In genomic region chr14:102527255-102528232, GRCh38 we compare ENCODE assay signal across 13 cellular contexts. TPM values are rescaled to one million over a fixed set of nuclear protein-coding genes. Genes with fewer than 3 reads are reported as not detected.
DNase-seq lines count a peak whose midpoint lies in the region; ATAC-seq and TF ChIP-seq lines count a peak whose summit lies in the region.
"Had no signal": no experiment of that assay in that cellular context is flagged by ENCODE, and none has a peak within 500 bp of the region (broad histone marks: within the 10 kb centered on the region; RNA-seq: fewer than 3 reads in every experiment).

No MANE protein-coding gene starts in this region.

- H3K27ac ChIP-seq in RWPE2 (ENCODE audit: poor library complexity, severe bottlenecking) = peak overlapping the region; percentile 90
- no peak overlapping the region for H3K27ac ChIP-seq in hepatocyte
- peak overlapping the region; percentile 59 for H3K27ac ChIP-seq in vagina
- H3K27ac ChIP-seq: tibial artery had no signal

- no peak for TF ChIP-seq POLR2A in vagina (IDR thresholded peaks at IDR 0.05)

- WGBS in hepatocyte (ENCODE audit: low lambda C conversion rate, missing lambda C conversion rate) = 94% methylated on average over 16 of the region's 16 CpGs

- peak; percentile 14 for ATAC-seq in stimulated activated naive CD8-positive, alpha-beta T cell treated with anti-CD3 and anti-CD28 coated beads, Interleukin-15, Interleukin-2, amounts not matched to agents 100 U/mL and 50 U/mL, for 24 hours
- ATAC-seq in stimulated activated naive CD8-positive, alpha-beta T cell treated with anti-CD3 and anti-CD28 coated beads, Interleukin-15, amount 100 ng/mL, for 72 hours = no peak
- ATAC-seq in RWPE2 (ENCODE audit: low read depth) (peak; percentile 62), HG02840 (IDR thresholded peaks at IDR 0.05; ENCODE audit: low FRiP score, unreplicated experiment) (no peak)
- ATAC-seq: heart left ventricle had no signal

- H3K4me1 Mint-ChIP-seq in stimulated activated naive CD8-positive, alpha-beta T cell treated with anti-CD3 and anti-CD28 coated beads, Interleukin-15, amount 100 ng/mL, for 72 hours = peaks cover 31% of the 10 kb centered on the region
- H3K4me1 Mint-ChIP-seq in Caco-2 (ENCODE audit: low read depth, unreplicated experiment) = peaks cover 16% of the 10 kb centered on the region

- H3K9me2 ChIP-seq in hepatocyte (replicated peaks; ENCODE audit: insufficient read depth) = no peaks in the 10 kb centered on the region

- no peak overlapping the region for H3K4me2 ChIP-seq in hepatocyte

- peaks cover 7% of the 10 kb centered on the region for H3K36me3 Mint-ChIP-seq in Caco-2 (ENCODE audit: insufficient read depth, unreplicated experiment)

- intact Hi-C loops in vagina (cut with DNase I) (no loop called here), Caco-2 (cut with micrococcal nuclease; ENCODE audit: unreplicated experiment) (loop anchor here (10.0 kb wide), 1 partner anchor 397 kb away; the partner anchor contains the start of gene AMN)

- POLR2A ChIA-PET in Caco-2 (lab: Charles Lee) = no interaction called here

- no peaks in the 10 kb centered on the region for H4K20me1 ChIP-seq in hepatocyte (ENCODE audit: insufficient read depth, poor library complexity, severe bottlenecking)

- H2AFZ ChIP-seq in hepatocyte = no peak overlapping the region

- BruUV-seq in Caco-2 (replicated peaks; lab: Mats Ljungman, UMichigan) = no TSS peak

- peaks cover 34% of the 10 kb centered on the region for H3K4me1 ChIP-seq in RWPE2 (ENCODE audit: insufficient read depth, poor library complexity, severe bottlenecking)
- H3K4me1 ChIP-seq in hepatocyte (ENCODE audit: insufficient read depth) = peaks cover 14% of the 10 kb centered on the region
- H3K4me1 ChIP-seq in vagina = peaks cover 24% of the 10 kb centered on the region
- peaks cover 11% of the 10 kb centered on the region; the same call in 1 of the 2 replicates for H3K4me1 ChIP-seq in Caco-2

- H3K9me3 ChIP-seq in RWPE2 (ENCODE audit: severe bottlenecking) (no peaks in the 10 kb centered on the region), hepatocyte (ENCODE audit: low read depth) (no peaks in the 10 kb centered on the region), vagina (no peaks in the 10 kb centered on the region), Caco-2 (no peaks in the 10 kb centered on the region)
- H3K9me3 ChIP-seq: heart left ventricle, tibial artery had no signal

- H3K27ac Mint-ChIP-seq in stimulated activated naive CD8-positive, alpha-beta T cell treated with anti-CD3 and anti-CD28 coated beads, Interleukin-15, amount 100 ng/mL, for 72 hours = no peak overlapping the region
- no peak overlapping the region for H3K27ac Mint-ChIP-seq in Caco-2 (ENCODE audit: unreplicated experiment)

- H3K4me3 ChIP-seq in RWPE2 (ENCODE audit: severe bottlenecking) (no peak overlapping the region), hepatocyte (no peak overlapping the region), vagina (no peak overlapping the region), Caco-2 (ENCODE audit: low read depth, low read length) (no peak overlapping the region)
- H3K4me3 ChIP-seq: heart left ventricle, lung, tibial artery had no signal

- CTCF ChIA-PET in Caco-2 (lab: Charles Lee) = no interaction called here

- H3K9me3 Mint-ChIP-seq in stimulated activated naive CD8-positive, alpha-beta T cell treated with anti-CD3 and anti-CD28 coated beads, Interleukin-15, amount 100 ng/mL, for 72 hours = no peaks in the 10 kb centered on the region
- no peaks in the 10 kb centered on the region for H3K9me3 Mint-ChIP-seq in Caco-2 (ENCODE audit: unreplicated experiment)

- DNase-seq in stimulated activated naive CD8-positive, alpha-beta T cell treated with anti-CD3 and anti-CD28 coated beads, Interleukin-15, Interleukin-2, amounts not matched to agents 100 U/mL and 50 U/mL, for 24 hours = no peak
- DNase-seq in stimulated activated naive CD8-positive, alpha-beta T cell treated with anti-CD3 and anti-CD28 coated beads, Interleukin-15, amount 100 ng/mL, for 72 hours = no peak
- no peak for DNase-seq in RWPE2 (ENCODE audit: low spot score)
- peak; percentile 37 for DNase-seq in hepatocyte (ENCODE audit: low spot score)
- no peak for DNase-seq in vagina (ENCODE audit: extremely low spot score in 2 of 2)
- DNase-seq in NCI-H1436 treated with DMSO at 0.1 percent for 48 hours (lab: John Stamatoyannopoulos, UW) = no peak
- DNase-seq in Caco-2 = no peak
- DNase-seq: NCI-H446 treated with DMSO at 0.1 percent for 48 hours, tibial artery had no signal

- no peaks in the 10 kb centered on the region for H3K36me3 ChIP-seq in RWPE2 (ENCODE audit: low read depth)
- no peaks in the 10 kb centered on the region for H3K36me3 ChIP-seq in hepatocyte (replicated peaks; ENCODE audit: insufficient read depth, low read depth)
- no peaks in the 10 kb centered on the region for H3K36me3 ChIP-seq in vagina
- no peaks in the 10 kb centered on the region for H3K36me3 ChIP-seq in Caco-2 (ENCODE audit: control insufficient read depth, insufficient read depth, low read length)
- H3K36me3 ChIP-seq: heart left ventricle, tibial artery had no signal

- H3K27me3 ChIP-seq in RWPE2 (ENCODE audit: insufficient read depth, poor library complexity, severe bottlenecking) (no peaks in the 10 kb centered on the region), hepatocyte (no peaks in the 10 kb centered on the region), vagina (no peaks in the 10 kb centered on the region), Caco-2 (replicated peaks; ENCODE audit: control insufficient read depth, insufficient read depth, low read length) (no peaks in the 10 kb centered on the region)
- H3K27me3 ChIP-seq: heart left ventricle, tibial artery had no signal

- H3K27me3 Mint-ChIP-seq in stimulated activated naive CD8-positive, alpha-beta T cell treated with anti-CD3 and anti-CD28 coated beads, Interleukin-15, amount 100 ng/mL, for 72 hours = no peaks in the 10 kb centered on the region
- H3K27me3 Mint-ChIP-seq in Caco-2 (ENCODE audit: insufficient read depth, unreplicated experiment) = no peaks in the 10 kb centered on the region
- H3K27me3 Mint-ChIP-seq: B cell had no signal

- TF ChIP-seq CTCF in RWPE2 (IDR thresholded peaks at IDR 0.05; ENCODE audit: poor library complexity, severe bottlenecking) (no peak), hepatocyte (IDR thresholded peaks at IDR 0.05; ENCODE audit: poor library complexity) (no peak), vagina (IDR thresholded peaks at IDR 0.05) (no peak), Caco-2 (IDR thresholded peaks at IDR 0.05; ENCODE audit: insufficient read depth in 1 of 2, low read depth in 1 of 2, low read length in 1 of 2, severe bottlenecking in 1 of 2, unreplicated experiment in 1 of 2) (no peak)

- no peak overlapping the region for H3K4me3 Mint-ChIP-seq in stimulated activated naive CD8-positive, alpha-beta T cell treated with anti-CD3 and anti-CD28 coated beads, Interleukin-15, amount 100 ng/mL, for 72 hours
- H3K4me3 Mint-ChIP-seq in Caco-2 (ENCODE audit: unreplicated experiment) = no peak overlapping the region
- H3K4me3 Mint-ChIP-seq: B cell had no signal

- no peaks in the 10 kb centered on the region for H3K79me2 ChIP-seq in hepatocyte

RNA-seq across cellular contexts. Expression of gene ANKRD9, which starts 18.0 kb away (rescaled TPM):
- total RNA-seq in hepatocyte (43.8 and 46.5 TPM in 2 replicates), vagina (34.6 TPM), Caco-2 (2022) (15.0 and 15.5 TPM in 2 replicates)
- polyA plus RNA-seq in hepatocyte = 88.1 and 90.7 TPM in 2 replicates

Comparison
In these comparisons a context has a peak if more than half of its experiments do, and no peak if none do; other contexts are left out.
1. ATAC-seq: peak in stimulated activated naive CD8-positive, alpha-beta T cell treated with anti-CD3 and anti-CD28 coated beads, Interleukin-15, Interleukin-2, amounts not matched to agents 100 U/mL and 50 U/mL, for 24 hours (single experiment) and RWPE2 (single experiment); none in stimulated activated naive CD8-positive, alpha-beta T cell treated with anti-CD3 and anti-CD28 coated beads, Interleukin-15, amount 100 ng/mL, for 72 hours (single experiment) and HG02840 (single experiment).